ENCODE assay signal across 16 cellular contexts in the genomic region with DNA sequence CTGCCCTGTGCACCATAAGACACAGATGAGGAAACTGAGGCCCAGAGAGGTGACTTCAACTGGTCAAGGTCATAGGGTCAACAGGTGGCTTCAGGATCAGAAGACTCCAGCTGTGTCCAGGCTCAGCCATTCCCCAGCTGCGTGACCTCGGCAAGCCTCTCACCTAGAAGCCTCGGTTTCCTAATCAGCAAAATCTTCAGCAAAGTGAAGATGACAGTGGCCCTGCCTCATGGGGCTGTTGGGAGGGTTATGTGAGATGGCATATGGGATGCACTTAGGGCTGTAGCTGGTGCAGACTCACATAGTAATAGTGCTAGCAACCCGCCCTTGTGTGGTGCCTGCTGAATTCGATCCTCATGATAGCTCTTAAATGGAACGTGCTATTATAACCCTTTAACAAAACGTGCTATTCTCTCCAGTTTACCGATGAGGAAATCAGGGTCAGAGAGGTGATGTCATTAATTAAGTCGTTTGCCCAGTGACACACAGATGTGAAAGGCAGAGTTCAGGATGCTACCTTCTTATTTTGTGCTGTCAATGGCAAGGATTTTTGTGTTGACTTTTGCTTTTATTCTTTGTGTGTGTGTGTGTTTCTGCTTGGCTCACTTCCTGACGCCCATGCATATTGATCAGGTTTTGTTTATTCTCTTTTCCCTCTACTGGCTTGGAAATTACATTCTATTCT.
A peak's percentile ranks its signal among the peaks of the same experiment; 100 is the strongest.
DNase-seq lines count a peak whose midpoint lies in the region; ATAC-seq, FAIRE-seq and TF ChIP-seq lines count a peak whose summit lies in the region.
"Had no signal": no experiment of that assay in that cellular context is flagged by ENCODE, and none has a peak within 500 bp of the region (broad histone marks: within the 10 kb centered on the region; RNA-seq: fewer than 3 reads in every experiment).

No MANE protein-coding gene starts in this region.

- H3K36me3 Mint-ChIP-seq in activated CD4-positive, alpha-beta T cell treated with anti-CD3 and anti-CD28 coated beads for 36 hours (ENCODE audit: low read depth), result no peaks in the 10 kb centered on the region
- H3K36me3 Mint-ChIP-seq: IgD-negative memory B cell had no signal

- intact Hi-C loops in activated CD4-positive, alpha-beta T cell treated with anti-CD3 and anti-CD28 coated beads for 36 hours (cut with DNase I, micrococcal nuclease), result no loop called here
- intact Hi-C loops in Right ventricle myocardium superior (cut with DNase I), result no loop called here

- no peaks in the 10 kb centered on the region for H3K36me3 ChIP-seq in bronchial epithelial cell (ENCODE audit: control insufficient read depth, insufficient read depth, low read length)

- CTCF ChIA-PET in activated CD4-positive, alpha-beta T cell treated with anti-CD3 and anti-CD28 coated beads for 36 hours (lab: Charles Lee), result no interaction called here

- H3K9me3 Mint-ChIP-seq in activated CD4-positive, alpha-beta T cell treated with anti-CD3 and anti-CD28 coated beads for 36 hours (ENCODE audit: low read depth), result no peaks in the 10 kb centered on the region
- H3K9me3 Mint-ChIP-seq: IgD-negative memory B cell had no signal

- H3K27ac Mint-ChIP-seq in activated CD4-positive, alpha-beta T cell treated with anti-CD3 and anti-CD28 coated beads for 36 hours, result no peak overlapping the region
- H3K27ac Mint-ChIP-seq: IgD-negative memory B cell had no signal

- TF ChIP-seq CTCF in bronchial epithelial cell (IDR thresholded peaks at IDR 0.05; ENCODE audit: insufficient read depth, low read length, severe bottlenecking), result no peak

- DNase-seq in NCI-H2029 (lab: John Stamatoyannopoulos, UW) (peak; percentile 11), NCI-H2029 treated with DMSO at 0.1 percent for 48 hours (lab: John Stamatoyannopoulos, UW) (no peak), NCI-H2227 treated with DMSO at 0.1 percent for 48 hours (lab: John Stamatoyannopoulos, UW) (peak; percentile 24), bronchial epithelial cell (ENCODE audit: low read depth) (no peak), retina (peak; percentile 74), Right ventricle myocardium superior (no peak)
- no peak for DNase-seq in activated CD4-positive, alpha-beta T cell treated with anti-CD3 and anti-CD28 coated beads for 36 hours
- no peak for DNase-seq in stimulated activated CD4-positive, alpha-beta T cell treated with anti-CD3 and anti-CD28 coated beads, Interleukin-4, amount 100 ng/mL, for 4 hours
- DNase-seq: C1 segment of cervical spinal cord, DMS53, NCI-H1694 treated with DMSO at 0.1 percent for 48 hours, NCI-H226, NCI-H774 had no signal

- FAIRE-seq in bronchial epithelial cell (lab: Jason Lieb, UNC), result peak; percentile 60
- FAIRE-seq: GM12891 had no signal

- no peaks in the 10 kb centered on the region for H3K4me1 Mint-ChIP-seq in activated CD4-positive, alpha-beta T cell treated with anti-CD3 and anti-CD28 coated beads for 36 hours
- H3K4me1 Mint-ChIP-seq: IgD-negative memory B cell had no signal

- no peak for ATAC-seq in activated CD4-positive, alpha-beta T cell treated with anti-CD3 and anti-CD28 coated beads for 36 hours
- ATAC-seq in Right ventricle myocardium superior (ENCODE audit: poor library complexity), result no peak
- ATAC-seq: HCT116 had no signal

- no peak overlapping the region for H3K4me3 Mint-ChIP-seq in activated CD4-positive, alpha-beta T cell treated with anti-CD3 and anti-CD28 coated beads for 36 hours

- no peaks in the 10 kb centered on the region for H3K27me3 ChIP-seq in bronchial epithelial cell (ENCODE audit: control insufficient read depth, insufficient read depth, low read length)

- no peak overlapping the region for H3K4me3 ChIP-seq in bronchial epithelial cell (ENCODE audit: low read depth, low read length)

- peaks cover 7% of the 10 kb centered on the region for H3K27me3 Mint-ChIP-seq in activated CD4-positive, alpha-beta T cell treated with anti-CD3 and anti-CD28 coated beads for 36 hours

- POLR2A ChIA-PET in activated CD4-positive, alpha-beta T cell treated with anti-CD3 and anti-CD28 coated beads for 36 hours (lab: Charles Lee), result no interaction called here

Comparison
In these comparisons a context has a peak if more than half of its experiments do, and no peak if none do; other contexts are left out.
1. DNase-seq: peak in NCI-H2029 (single experiment), NCI-H2227 treated with DMSO at 0.1 percent for 48 hours (single experiment) and retina (single experiment); none in NCI-H2029 treated with DMSO at 0.1 percent for 48 hours (single experiment), bronchial epithelial cell (single experiment), activated CD4-positive, alpha-beta T cell treated with anti-CD3 and anti-CD28 coated beads for 36 hours (single experiment), stimulated activated CD4-positive, alpha-beta T cell treated with anti-CD3 and anti-CD28 coated beads, Interleukin-4, amount 100 ng/mL, for 4 hours (0 of 2) and Right ventricle myocardium superior (single experiment).